In the genomic region with DNA sequence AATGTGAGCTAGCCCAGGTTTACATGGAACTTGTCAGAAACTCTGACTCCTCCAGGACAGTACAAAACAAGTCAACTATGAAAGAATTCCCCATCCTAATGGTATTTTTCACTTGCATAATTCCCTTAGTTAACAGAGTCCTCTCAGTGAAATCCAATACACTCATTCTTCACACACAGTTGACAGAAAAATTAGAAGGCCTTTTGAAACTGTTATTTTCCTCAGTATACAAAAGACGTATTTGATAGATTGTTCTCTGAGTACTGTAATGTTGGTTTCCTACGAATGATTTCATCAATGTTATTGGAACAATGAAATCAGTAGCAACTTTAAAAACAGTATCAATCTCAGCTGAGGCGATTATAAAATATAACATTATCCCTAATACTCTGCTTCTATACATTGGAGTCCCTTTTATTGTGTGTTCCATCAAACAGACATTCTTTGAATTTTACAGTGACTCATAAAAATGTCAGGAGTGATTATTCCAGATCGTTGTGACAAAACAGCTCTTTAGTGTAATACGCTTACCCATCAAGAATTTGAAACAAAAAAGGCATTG, we compare ENCODE assay signal across 19 cellular contexts.
DNase-seq lines count a peak whose midpoint lies in the region; FAIRE-seq and TF ChIP-seq lines count a peak whose summit lies in the region.
"Had no signal": no experiment of that assay in that cellular context is flagged by ENCODE, and none has a peak within 500 bp of the region (broad histone marks: within the 10 kb centered on the region; RNA-seq: fewer than 3 reads in every experiment).

No MANE protein-coding gene starts in this region.

- peaks cover 10% of the 10 kb centered on the region for H3K9me3 Mint-ChIP-seq in astrocyte (ENCODE audit: unreplicated experiment)
- no peaks in the 10 kb centered on the region for H3K9me3 Mint-ChIP-seq in endothelial cell (ENCODE audit: unreplicated experiment)

- H2AFZ ChIP-seq in astrocyte (ENCODE audit: low read depth, low read length), result no peak overlapping the region

- H3K36me3 Mint-ChIP-seq in astrocyte (ENCODE audit: low read depth, unreplicated experiment) (peaks cover 2% of the 10 kb centered on the region), endothelial cell (ENCODE audit: low read depth, unreplicated experiment) (no peaks in the 10 kb centered on the region)

- no peaks in the 10 kb centered on the region for H3K27me3 ChIP-seq in astrocyte (ENCODE audit: insufficient read depth, low read length)
- no peaks in the 10 kb centered on the region for H3K27me3 ChIP-seq in effector memory CD4-positive, alpha-beta T cell (replicated peaks; ENCODE audit: control insufficient read depth, insufficient read depth, low read length, poor library complexity, severe bottlenecking)
- H3K27me3 ChIP-seq: adrenal gland, stomach, vagina had no signal

- TF ChIP-seq CTCF in astrocyte (IDR thresholded peaks at IDR 0.05; ENCODE audit: insufficient read depth, low read depth, low read length), result no peak
- TF ChIP-seq CTCF in endothelial cell (IDR thresholded peaks at IDR 0.05; ENCODE audit: unreplicated experiment), result no peak

- H3K4me1 ChIP-seq in astrocyte (ENCODE audit: insufficient read depth, low read length), result peaks cover 24% of the 10 kb centered on the region
- H3K4me1 ChIP-seq in effector memory CD4-positive, alpha-beta T cell (ENCODE audit: control insufficient read depth, insufficient read depth, low read length, poor library complexity, severe bottlenecking), result no peaks in the 10 kb centered on the region
- H3K4me1 ChIP-seq: adrenal gland, stomach had no signal

- H3K9me3 ChIP-seq in astrocyte (ENCODE audit: insufficient read depth, low read depth, low read length), result no peaks in the 10 kb centered on the region
- no peaks in the 10 kb centered on the region for H3K9me3 ChIP-seq in effector memory CD4-positive, alpha-beta T cell (ENCODE audit: control insufficient read depth, low read length)
- H3K9me3 ChIP-seq: adrenal gland, stomach, vagina had no signal

- H4K20me1 ChIP-seq in astrocyte (ENCODE audit: insufficient read depth, low read length), result no peaks in the 10 kb centered on the region

- no peaks in the 10 kb centered on the region for H3K27me3 Mint-ChIP-seq in astrocyte (ENCODE audit: low read depth, unreplicated experiment)
- peaks cover 4% of the 10 kb centered on the region for H3K27me3 Mint-ChIP-seq in endothelial cell (ENCODE audit: unreplicated experiment)

- peak overlapping the region; percentile 19 for H3K27ac Mint-ChIP-seq in astrocyte (ENCODE audit: unreplicated experiment)
- H3K27ac Mint-ChIP-seq in endothelial cell (ENCODE audit: unreplicated experiment), result no peak overlapping the region
- H3K27ac Mint-ChIP-seq: activated T-helper 2 cell treated with anti-CD3 and anti-CD28 coated beads, Interferon-gamma antibody, Interleukin-2, Interleukin-4, amounts not matched to agents 10 μg/mL and 5 μg/mL and 100 μg/mL, durations not matched to agents 14 hours and 24 hours and 36 hours; B cell; H9 had no signal

- no peak overlapping the region for H3K4me3 Mint-ChIP-seq in astrocyte (ENCODE audit: unreplicated experiment)
- no peak overlapping the region for H3K4me3 Mint-ChIP-seq in endothelial cell (ENCODE audit: unreplicated experiment)
- H3K4me3 Mint-ChIP-seq: B cell, H9 had no signal

- H3K4me2 ChIP-seq in astrocyte (ENCODE audit: low read length), result peak overlapping the region; percentile 22

- no peak overlapping the region for H3K9ac ChIP-seq in astrocyte (ENCODE audit: low read length)

- H3K79me2 ChIP-seq in astrocyte (ENCODE audit: insufficient read depth, low read length), result no peaks in the 10 kb centered on the region

- peak; percentile 20 for FAIRE-seq in astrocyte (lab: Jason Lieb, UNC)
- FAIRE-seq: endothelial cell of umbilical vein had no signal

- H3K4me1 Mint-ChIP-seq in astrocyte (ENCODE audit: low read depth, unreplicated experiment) (peaks cover 30% of the 10 kb centered on the region), endothelial cell (ENCODE audit: unreplicated experiment) (peaks cover 9% of the 10 kb centered on the region)
- H3K4me1 Mint-ChIP-seq: B cell had no signal

- no peaks in the 10 kb centered on the region for H3K36me3 ChIP-seq in astrocyte (ENCODE audit: insufficient read depth, low read length)
- no peaks in the 10 kb centered on the region for H3K36me3 ChIP-seq in effector memory CD4-positive, alpha-beta T cell (ENCODE audit: control insufficient read depth, insufficient read depth, low read length)
- H3K36me3 ChIP-seq: adrenal gland, stomach, vagina had no signal

- DNase-seq in M059J (ENCODE audit: low read depth) (peak; percentile 39), astrocyte (ENCODE audit: low read depth) (peak; percentile 44), medulla oblongata (ENCODE audit: extremely low spot score) (peak; percentile 47), endothelial cell (ENCODE audit: low spot score) (no peak)
- DNase-seq in effector memory CD4-positive, alpha-beta T cell, result no peak
- DNase-seq in activated CD4-positive, alpha-beta T cell treated with anti-CD3 and anti-CD28 coated beads for 1 hour, result no peak
- DNase-seq: adrenal gland, cerebellar nuclear complex, H9, KG1, NCI-H2171, NCI-H69, SIG-M5, stomach had no signal

- no peak overlapping the region for H3K4me3 ChIP-seq in astrocyte (ENCODE audit: insufficient read depth, low read depth, low read length)
- H3K4me3 ChIP-seq in effector memory CD4-positive, alpha-beta T cell (ENCODE audit: insufficient read depth, low read depth, low read length, poor library complexity, severe bottlenecking), result no peak overlapping the region
- H3K4me3 ChIP-seq: adrenal gland, stomach, vagina had no signal

- H3K27ac ChIP-seq in astrocyte (ENCODE audit: low read depth, low read length), result peak overlapping the region; percentile 33
- H3K27ac ChIP-seq in temporal lobe (ENCODE audit: low read depth, low read length), result peak overlapping the region; percentile 98
- H3K27ac ChIP-seq in effector memory CD4-positive, alpha-beta T cell (ENCODE audit: insufficient read depth, low read length, poor library complexity, severe bottlenecking), result no peak overlapping the region
- H3K27ac ChIP-seq: adrenal gland, stomach, vagina had no signal

Comparison
In these comparisons a context has a peak if more than half of its experiments do, and no peak if none do; other contexts are left out.
1. DNase-seq: peak in M059J (single experiment), astrocyte (single experiment) and medulla oblongata (single experiment); none in endothelial cell (single experiment), effector memory CD4-positive, alpha-beta T cell (0 of 3) and activated CD4-positive, alpha-beta T cell treated with anti-CD3 and anti-CD28 coated beads for 1 hour (single experiment).